Comparison of ENCODE assay signal across 17 cellular contexts in genomic region chr5:22504411-22504810, GRCh38.
DNase-seq lines count a peak whose midpoint lies in the region; ATAC-seq and TF ChIP-seq lines count a peak whose summit lies in the region.
"Had no signal": no experiment of that assay in that cellular context is flagged by ENCODE, and none has a peak within 500 bp of the region (broad histone marks: within the 10 kb centered on the region; RNA-seq: fewer than 3 reads in every experiment).

No MANE protein-coding gene starts in this region.

- no peak for ATAC-seq in HG02623 (IDR thresholded peaks at IDR 0.05; ENCODE audit: unreplicated experiment)
- ATAC-seq: GM12878, HepG2 had no signal

- no peak overlapping the region for H3K4me3 ChIP-seq in MM.1S (ENCODE audit: low read length)
- H3K4me3 ChIP-seq: GM12878 had no signal

- no peak overlapping the region for H3K4me2 ChIP-seq in MM.1S (ENCODE audit: low read depth, low read length)

- H3F3A ChIP-seq in MM.1S (ENCODE audit: insufficient read depth, low read length), result no peaks in the 10 kb centered on the region

- no peaks in the 10 kb centered on the region for H3K79me2 ChIP-seq in MM.1S (ENCODE audit: low read length)

- H3K36me3 ChIP-seq in MM.1S (replicated peaks; ENCODE audit: insufficient read depth, low read length), result no peaks in the 10 kb centered on the region

- no peak overlapping the region for H3K9ac ChIP-seq in MM.1S (ENCODE audit: low read length)

- no peaks in the 10 kb centered on the region for H3K9me3 ChIP-seq in MM.1S (replicated peaks; ENCODE audit: insufficient read depth, low read length)

- no peak for DNase-seq in MM.1S
- peak; percentile 31 for DNase-seq in NCI-H82 treated with DMSO at 0.1 percent for 48 hours (lab: John Stamatoyannopoulos, UW; ENCODE audit: unreplicated experiment)
- peak; percentile 30 for DNase-seq in left kidney (ENCODE audit: low read depth, low spot score)
- no peak for DNase-seq in Ammon's horn (ENCODE audit: low spot score)
- no peak for DNase-seq in NCI-H226
- no peak for DNase-seq in activated gamma-delta T cell treated with Interleukin-2 at 50 U/mL for 16 hours
- DNase-seq: ACHN; CD4-positive, alpha-beta T cell; DMS 273 treated with DMSO at 0.1 percent for 48 hours; DMS53; DND-41; EL; H9 had no signal

- no peaks in the 10 kb centered on the region for H3K9me2 ChIP-seq in MM.1S (replicated peaks; ENCODE audit: insufficient read depth, low read length)

- no peak for TF ChIP-seq CTCF in MM.1S (IDR thresholded peaks at IDR 0.05; ENCODE audit: low read length)

- H4K20me1 ChIP-seq in MM.1S (ENCODE audit: insufficient read depth, low read length), result no peaks in the 10 kb centered on the region

- H2AFZ ChIP-seq in MM.1S (ENCODE audit: low read length), result 0 out of 2 replicates have a peak overlapping the region, but pooled peaks have one; percentile 12

- H3K27ac ChIP-seq in MM.1S (ENCODE audit: low read length), result no peak overlapping the region
- H3K27ac ChIP-seq: C4-2B had no signal

- no peaks in the 10 kb centered on the region for H3K4me1 ChIP-seq in MM.1S (ENCODE audit: low read length)

- H3K27me3 ChIP-seq in MM.1S (replicated peaks; ENCODE audit: insufficient read depth, low read length), result no peaks in the 10 kb centered on the region

Comparison
In these comparisons a context has a peak if more than half of its experiments do, and no peak if none do; other contexts are left out.
1. DNase-seq: peak in NCI-H82 treated with DMSO at 0.1 percent for 48 hours (single experiment) and left kidney (single experiment); none in MM.1S (single experiment), Ammon's horn (single experiment), NCI-H226 (single experiment) and activated gamma-delta T cell treated with Interleukin-2 at 50 U/mL for 16 hours (single experiment).